Comparison of ENCODE assay signal across 10 cellular contexts in the genomic region with DNA sequence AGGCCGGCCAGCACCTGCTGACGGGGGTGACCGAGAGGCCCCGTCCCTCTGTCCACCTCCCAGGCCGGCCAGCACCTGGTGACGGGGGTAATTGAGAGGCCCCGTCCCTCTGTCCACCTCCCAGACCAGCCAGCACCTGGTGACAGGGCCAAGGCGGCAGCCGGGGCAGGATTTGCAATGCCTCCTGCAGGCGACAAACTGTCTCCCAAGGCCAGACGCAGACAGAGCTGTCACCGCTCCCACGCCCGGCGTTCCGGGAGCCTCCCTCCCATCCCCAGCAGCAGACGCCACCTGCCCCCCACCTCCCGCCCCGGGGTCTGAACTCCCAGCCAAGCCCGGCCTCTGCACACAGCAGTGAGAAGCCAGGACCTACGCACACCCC.
DNase-seq lines count a peak whose midpoint lies in the region; ATAC-seq, FAIRE-seq and TF ChIP-seq lines count a peak whose summit lies in the region.
"Had no signal": no experiment of that assay in that cellular context is flagged by ENCODE, and none has a peak within 500 bp of the region (broad histone marks: within the 10 kb centered on the region; RNA-seq: fewer than 3 reads in every experiment).

No MANE protein-coding gene starts in this region.

- peak; percentile 28 for DNase-seq in activated CD4-positive, alpha-beta T cell treated with anti-CD3 and anti-CD28 coated beads for 48 hours
- DNase-seq in activated CD4-positive, alpha-beta T cell treated with anti-CD3 and anti-CD28 coated beads for 36 hours = no peak
- no peak for DNase-seq in MCF 10A (ENCODE audit: unreplicated experiment)
- no peak for DNase-seq in left lobe of liver (ENCODE audit: low spot score)
- DNase-seq in upper lobe of right lung = peak; percentile 65
- DNase-seq in foreskin keratinocyte = no peak
- no peak for DNase-seq in GM12891 (ENCODE audit: insufficient read length, low spot score)

- peaks cover 4% of the 10 kb centered on the region for H3K4me1 Mint-ChIP-seq in activated CD4-positive, alpha-beta T cell treated with anti-CD3 and anti-CD28 coated beads for 36 hours
- H3K4me1 Mint-ChIP-seq in MCF 10A (ENCODE audit: insufficient read depth, unreplicated experiment) = no peaks in the 10 kb centered on the region

- POLR2A ChIA-PET in activated CD4-positive, alpha-beta T cell treated with anti-CD3 and anti-CD28 coated beads for 36 hours (lab: Charles Lee) = no interaction called here
- POLR2A ChIA-PET in MCF 10A (lab: Yijun Ruan, JAX) = no interaction called here

- no peaks in the 10 kb centered on the region for H3K36me3 Mint-ChIP-seq in activated CD4-positive, alpha-beta T cell treated with anti-CD3 and anti-CD28 coated beads for 36 hours (ENCODE audit: low read depth)
- peaks cover 7% of the 10 kb centered on the region for H3K36me3 Mint-ChIP-seq in MCF 10A (ENCODE audit: insufficient read depth, unreplicated experiment)
- H3K36me3 Mint-ChIP-seq: brain had no signal

- peaks cover 14% of the 10 kb centered on the region for H3K27me3 Mint-ChIP-seq in activated CD4-positive, alpha-beta T cell treated with anti-CD3 and anti-CD28 coated beads for 36 hours
- no peaks in the 10 kb centered on the region for H3K27me3 Mint-ChIP-seq in MCF 10A (ENCODE audit: insufficient read depth, unreplicated experiment)
- H3K27me3 Mint-ChIP-seq: brain had no signal

- FAIRE-seq in GM12891 (lab: Jason Lieb, UNC) = no peak

- H3K9me3 Mint-ChIP-seq in activated CD4-positive, alpha-beta T cell treated with anti-CD3 and anti-CD28 coated beads for 36 hours (ENCODE audit: low read depth) = no peaks in the 10 kb centered on the region
- no peaks in the 10 kb centered on the region for H3K9me3 Mint-ChIP-seq in MCF 10A (ENCODE audit: unreplicated experiment)

- H3K27ac ChIP-seq in upper lobe of right lung (no peak overlapping the region), foreskin keratinocyte (no peak overlapping the region)
- H3K27ac ChIP-seq: RWPE1 had no signal

- H3K4me1 ChIP-seq in upper lobe of right lung (peaks cover 5% of the 10 kb centered on the region), foreskin keratinocyte (no peaks in the 10 kb centered on the region)

- BruUV-seq in MCF 10A (replicated peaks; lab: Mats Ljungman, UMichigan) = no TSS peak

- H3K4me3 ChIP-seq in upper lobe of right lung = peak overlapping the region; percentile 28

- no peaks in the 10 kb centered on the region for H3K9me3 ChIP-seq in upper lobe of right lung

- intact Hi-C loops in activated CD4-positive, alpha-beta T cell treated with anti-CD3 and anti-CD28 coated beads for 36 hours (cut with DNase I, micrococcal nuclease) = loop anchor here (1.0 to 5.0 kb wide), 2 partner anchors 147 to 272 kb away; partner anchors contain the start of gene LARP4B (in 1 of the 2)
- intact Hi-C loops in MCF 10A (cut with micrococcal nuclease) (loop anchor here (10.0 kb wide), 1 partner anchor 550 kb away; no protein-coding TSS in a partner anchor), upper lobe of right lung (cut with DNase I) (no loop called here)

- H3K4me3 Mint-ChIP-seq in activated CD4-positive, alpha-beta T cell treated with anti-CD3 and anti-CD28 coated beads for 36 hours = no peak overlapping the region
- peak overlapping the region; percentile 21 for H3K4me3 Mint-ChIP-seq in MCF 10A (ENCODE audit: unreplicated experiment)

- H3K27me3 ChIP-seq in upper lobe of right lung (peaks cover 20% of the 10 kb centered on the region), foreskin keratinocyte (peaks cover 32% of the 10 kb centered on the region)

- CTCF ChIA-PET in activated CD4-positive, alpha-beta T cell treated with anti-CD3 and anti-CD28 coated beads for 36 hours (lab: Charles Lee) = interaction anchor here (0.8 to 1.1 kb wide), 2 partner anchors 10 to 137 kb away, joined by 3 to 4 read pairs; no protein-coding TSS in a partner anchor
- CTCF ChIA-PET in MCF 10A (lab: Yijun Ruan, JAX) = interaction anchor here (0.7 kb wide), 1 partner anchor 186 kb away, joined by 4 read pairs; no protein-coding TSS in a partner anchor

- no peaks in the 10 kb centered on the region for H3K36me3 ChIP-seq in upper lobe of right lung

- no peak for TF ChIP-seq POLR2A in GM12891 (IDR thresholded peaks at IDR 0.05; ENCODE audit: low read depth, low read length)

- TF ChIP-seq CTCF in MCF 10A (IDR thresholded peaks at IDR 0.05; ENCODE audit: unreplicated experiment) (no peak), upper lobe of right lung (IDR thresholded peaks at IDR 0.05) (no peak), foreskin keratinocyte (conservative IDR thresholded peaks at IDR 0.05) (no peak)

- no peak overlapping the region for H3K27ac Mint-ChIP-seq in activated CD4-positive, alpha-beta T cell treated with anti-CD3 and anti-CD28 coated beads for 36 hours
- no peak overlapping the region for H3K27ac Mint-ChIP-seq in MCF 10A (ENCODE audit: low read depth, unreplicated experiment)

- ATAC-seq in activated CD4-positive, alpha-beta T cell treated with anti-CD3 and anti-CD28 coated beads for 36 hours = no peak
- ATAC-seq in left lobe of liver (peak; percentile 53), upper lobe of right lung (no peak), foreskin keratinocyte (no peak), GM19351 (IDR thresholded peaks at IDR 0.05; ENCODE audit: unreplicated experiment) (no peak)

TF ChIP-seq in GM12891, 5 proteins besides CTCF, POLR2A, EP300 and RAD21:
- no peak for TF ChIP-seq POLR2AphosphoS5 (IDR thresholded peaks at IDR 0.05; ENCODE audit: low read depth, low read length)
- TF ChIP-seq SPI1 (IDR thresholded peaks at IDR 0.05; ENCODE audit: low read depth, low read length) = no peak
- no peak for TF ChIP-seq PAX5 (IDR thresholded peaks at IDR 0.05; ENCODE audit: insufficient read depth, low read length, severe bottlenecking)
- no peak for TF ChIP-seq POU2F2 (IDR thresholded peaks at IDR 0.05; ENCODE audit: low read depth, low read length)
- no peak for TF ChIP-seq TAF1 (IDR thresholded peaks at IDR 0.05; ENCODE audit: low read depth, low read length)

Comparison
In these comparisons a context has a peak if more than half of its experiments do, and no peak if none do; other contexts are left out.
1. DNase-seq: peak in activated CD4-positive, alpha-beta T cell treated with anti-CD3 and anti-CD28 coated beads for 48 hours (single experiment) and upper lobe of right lung (single experiment); none in activated CD4-positive, alpha-beta T cell treated with anti-CD3 and anti-CD28 coated beads for 36 hours (single experiment), MCF 10A (single experiment), left lobe of liver (single experiment), foreskin keratinocyte (0 of 2) and GM12891 (single experiment).